ENCODE assay signal across 26 cellular contexts in genomic region chr11:112632866-112633505, GRCh38.
"Had no signal": no experiment of that assay in that cellular context is flagged by ENCODE, and none has a peak within 500 bp of the region (broad histone marks: within the 10 kb centered on the region; RNA-seq: fewer than 3 reads in every experiment).

No MANE protein-coding gene starts in this region.

- H3K4me1 Mint-ChIP-seq: activated B cell treated with CpG ODN at 0.5 μM for 24 hours, nephron progenitor cell had no signal

- H3K27me3 ChIP-seq: thyroid gland had no signal

- DNase-seq: activated B cell treated with CpG ODN at 0.5 μM for 24 hours; activated CD4-positive, alpha-beta T cell treated with anti-CD3 and anti-CD28 coated beads for 48 hours; activated CD8-positive, alpha-beta T cell treated with anti-CD3 and anti-CD28 coated beads for 36 hours; activated effector memory CD4-positive, alpha-beta T cell treated with Interleukin-2 at 50 U/mL for 16 hours; activated naive CD4-positive, alpha-beta T cell treated with anti-CD3 and anti-CD28 coated beads, Interleukin-2, amount 50 U/mL, for 16 hours; activated T-cell treated with anti-CD3 and anti-CD28 coated beads, Interleukin-2, amount 50 U/mL, for 4 hours; aorta; dermis blood vessel endothelial cell; effector memory CD4-positive, alpha-beta T cell; foreskin melanocyte; glutamatergic neuron; hippocampal formation; left lung; midbrain; nephron progenitor cell; nucleus accumbens; posterior cingulate gyrus; retina; stimulated activated CD4-positive, alpha-beta T cell treated with anti-CD3 and anti-CD28 coated beads, Interleukin-2, amount 100 ng/mL, for 24 hours; stimulated activated naive CD4-positive, alpha-beta T cell treated with Interleukin-2 at 50 U/mL for 16 hours; T-helper 1 cell; T-helper 9 cell; thyroid gland had no signal

- ATAC-seq: activated CD8-positive, alpha-beta T cell treated with anti-CD3 and anti-CD28 coated beads for 36 hours; activated T-cell treated with anti-CD3 and anti-CD28 coated beads, Interleukin-2, amount 50 U/mL, for 4 hours; left lung had no signal

- H3K4me3 Mint-ChIP-seq: activated B cell treated with CpG ODN at 0.5 μM for 24 hours; activated CD8-positive, alpha-beta T cell treated with anti-CD3 and anti-CD28 coated beads for 36 hours; activated T-cell treated with anti-CD3 and anti-CD28 coated beads, Interleukin-2, amount 50 U/mL, for 4 hours; nephron progenitor cell had no signal

- FAIRE-seq: endothelial cell of umbilical vein, keratinocyte had no signal

- H3K4me3 ChIP-seq: cardiac muscle cell, left lung, thyroid gland had no signal

- H3K9me3 Mint-ChIP-seq: activated B cell treated with CpG ODN at 0.5 μM for 24 hours; activated CD8-positive, alpha-beta T cell treated with anti-CD3 and anti-CD28 coated beads for 36 hours; activated T-cell treated with anti-CD3 and anti-CD28 coated beads, Interleukin-2, amount 50 U/mL, for 4 hours; nephron progenitor cell had no signal

- H3K27ac Mint-ChIP-seq: activated B cell treated with CpG ODN at 0.5 μM for 24 hours; activated CD8-positive, alpha-beta T cell treated with anti-CD3 and anti-CD28 coated beads for 36 hours; nephron progenitor cell had no signal

- H3K36me3 ChIP-seq: cardiac muscle cell, left lung, thyroid gland had no signal
